In the genomic region with DNA sequence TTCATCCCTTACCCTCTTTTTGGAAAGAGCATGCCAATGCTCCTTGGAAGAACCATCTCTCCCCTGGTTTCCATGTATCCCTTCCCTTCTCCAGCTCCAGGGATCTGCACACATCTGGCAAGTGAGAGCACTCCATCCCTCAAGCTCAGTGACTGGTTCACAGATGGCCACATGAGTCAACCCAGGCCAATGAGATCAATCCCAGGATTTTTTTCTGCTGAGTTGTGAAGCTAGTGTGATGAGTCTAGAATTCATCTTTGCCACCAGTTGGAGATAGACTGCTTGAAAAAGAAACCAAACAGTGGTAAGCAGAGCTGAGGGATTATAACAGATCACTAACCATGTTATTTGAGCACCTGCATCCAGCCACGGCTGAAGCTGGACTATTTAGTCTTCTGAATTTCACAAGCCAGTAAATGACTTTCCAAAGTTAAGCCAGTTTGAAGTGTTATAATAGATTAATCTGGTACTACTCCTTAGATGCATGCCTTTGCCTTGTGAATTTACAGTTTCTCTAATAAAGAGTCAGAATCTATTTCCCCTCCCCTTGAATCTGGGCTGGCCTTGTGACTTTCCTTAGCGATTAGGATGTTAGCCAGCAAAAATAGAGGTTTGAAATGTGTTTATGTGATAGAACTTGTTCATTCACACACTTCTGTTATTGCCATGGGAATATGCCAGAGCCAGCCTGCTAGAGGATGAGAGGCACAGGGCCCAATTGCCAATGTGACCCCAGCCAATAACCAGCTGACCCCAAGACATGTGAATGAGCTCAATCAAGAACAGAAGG, we compare ENCODE assay signal across 19 cellular contexts.
DNase-seq lines count a peak whose midpoint lies in the region; TF ChIP-seq lines count a peak whose summit lies in the region.
"Had no signal": no experiment of that assay in that cellular context is flagged by ENCODE, and none has a peak within 500 bp of the region (broad histone marks: within the 10 kb centered on the region; RNA-seq: fewer than 3 reads in every experiment).

No MANE protein-coding gene starts in this region.

- POLR2A ChIA-PET in CD4-positive, alpha-beta memory T cell (lab: Charles Lee; ENCODE audit: partially characterized antibody): no interaction called here

- H3K4me1 ChIP-seq in CD4-positive, alpha-beta memory T cell (ENCODE audit: insufficient read depth, low read length): no peaks in the 10 kb centered on the region

- no peaks in the 10 kb centered on the region for H3K9me3 ChIP-seq in CD4-positive, alpha-beta memory T cell (ENCODE audit: control insufficient read depth in 1 of 2, low read length in 2 of 2)
- H3K9me3 ChIP-seq: ovary had no signal

- no peak overlapping the region for H3K27ac ChIP-seq in brain microvascular endothelial cell
- no peak overlapping the region for H3K27ac ChIP-seq in CD4-positive, alpha-beta memory T cell (ENCODE audit: low read depth, low read length)
- H3K27ac ChIP-seq: ovary had no signal

- peak overlapping the region; percentile 85 for H3K27ac Mint-ChIP-seq in neural crest cell (ENCODE audit: unreplicated experiment)
- no peak overlapping the region for H3K27ac Mint-ChIP-seq in CD4-positive, alpha-beta memory T cell
- H3K27ac Mint-ChIP-seq: activated CD4-positive, alpha-beta T cell treated with anti-CD3 and anti-CD28 coated beads, Interleukin-2, amount 10 ng/mL, durations not matched to agents 7 days and 5 days; activated naive CD4-positive, alpha-beta T cell treated with anti-CD3 and anti-CD28 coated beads, Interleukin-2, amount 50 U/mL, for 72 hours; CD14-positive monocyte had no signal

- CTCF ChIA-PET in CD4-positive, alpha-beta memory T cell (lab: Charles Lee; ENCODE audit: partially characterized antibody): no interaction called here

- DNase-seq in Daoy (ENCODE audit: low read depth) (peak; percentile 19), HS-5 (ENCODE audit: low read depth) (peak; percentile 33), brain microvascular endothelial cell (peak; percentile 27), neural crest cell (ENCODE audit: low read depth, low spot score) (no peak), COR-L47 (lab: John Stamatoyannopoulos, UW) (no peak), NCI-H510A treated with DMSO at 0.1 percent for 48 hours (lab: John Stamatoyannopoulos, UW) (no peak)
- DNase-seq in CD4-positive, alpha-beta memory T cell: no peak
- DNase-seq: activated CD4-positive, alpha-beta T cell treated with anti-CD3 and anti-CD28 coated beads, Interleukin-2, amount 10 ng/mL, durations not matched to agents 7 days and 5 days; activated T-cell treated with anti-CD3 and anti-CD28 coated beads, Interleukin-2, amount 50 U/mL, for 1 hour; central memory CD4-positive, alpha-beta T cell; DND-41; effector memory CD4-positive, alpha-beta T cell; foreskin melanocyte; Kasumi-1; NCI-H1436; OCI-M1; ovary had no signal

- in situ Hi-C loops in brain microvascular endothelial cell (cut with HindIII; ENCODE audit: low pct_ligation_motif_present, low sequenced_read_pairs): no loop called here

- H3K27me3 ChIP-seq in brain microvascular endothelial cell (replicated peaks): no peaks in the 10 kb centered on the region
- no peaks in the 10 kb centered on the region for H3K27me3 ChIP-seq in CD4-positive, alpha-beta memory T cell (ENCODE audit: insufficient read depth, low read length)
- H3K27me3 ChIP-seq: ovary had no signal

- H3K36me3 ChIP-seq in brain microvascular endothelial cell (replicated peaks): no peaks in the 10 kb centered on the region
- H3K36me3 ChIP-seq in CD4-positive, alpha-beta memory T cell (ENCODE audit: insufficient read depth, low read length): no peaks in the 10 kb centered on the region
- H3K36me3 ChIP-seq: ovary had no signal

- H3K4me3 ChIP-seq in brain microvascular endothelial cell (ENCODE audit: low read depth, low read length): no peak overlapping the region
- no peak overlapping the region for H3K4me3 ChIP-seq in CD4-positive, alpha-beta memory T cell (ENCODE audit: low read length in 2 of 2)
- H3K4me3 ChIP-seq: ovary had no signal

- no peak overlapping the region for H3K4me3 Mint-ChIP-seq in neural crest cell
- no peak overlapping the region for H3K4me3 Mint-ChIP-seq in CD4-positive, alpha-beta memory T cell
- H3K4me3 Mint-ChIP-seq: activated CD4-positive, alpha-beta T cell treated with anti-CD3 and anti-CD28 coated beads, Interleukin-2, amount 10 ng/mL, durations not matched to agents 7 days and 5 days; CD14-positive monocyte had no signal

- no peaks in the 10 kb centered on the region for H3K4me1 Mint-ChIP-seq in neural crest cell
- no peaks in the 10 kb centered on the region for H3K4me1 Mint-ChIP-seq in CD4-positive, alpha-beta memory T cell
- H3K4me1 Mint-ChIP-seq: activated CD4-positive, alpha-beta T cell treated with anti-CD3 and anti-CD28 coated beads, Interleukin-2, amount 10 ng/mL, durations not matched to agents 7 days and 5 days; CD14-positive monocyte had no signal

- no peak for TF ChIP-seq CTCF in brain microvascular endothelial cell (IDR thresholded peaks at IDR 0.05; ENCODE audit: low read depth, low read length, missing control alignments)
- no peak for TF ChIP-seq CTCF in neural crest cell (conservative IDR thresholded peaks at IDR 0.05)

- intact Hi-C loops in CD4-positive, alpha-beta memory T cell (cut with micrococcal nuclease): no loop called here

- no peaks in the 10 kb centered on the region for H3K27me3 Mint-ChIP-seq in neural crest cell (ENCODE audit: low read depth)
- no peaks in the 10 kb centered on the region for H3K27me3 Mint-ChIP-seq in CD4-positive, alpha-beta memory T cell
- H3K27me3 Mint-ChIP-seq: activated CD4-positive, alpha-beta T cell treated with anti-CD3 and anti-CD28 coated beads, Interleukin-2, amount 10 ng/mL, durations not matched to agents 7 days and 5 days had no signal

- no peaks in the 10 kb centered on the region for H3K9me3 Mint-ChIP-seq in neural crest cell
- H3K9me3 Mint-ChIP-seq in CD4-positive, alpha-beta memory T cell: peaks cover 0 to 6% (median 3%) of the 10 kb centered on the region in 8 donors

- no peaks in the 10 kb centered on the region for H3K36me3 Mint-ChIP-seq in neural crest cell (ENCODE audit: low read depth)
- no peaks in the 10 kb centered on the region for H3K36me3 Mint-ChIP-seq in CD4-positive, alpha-beta memory T cell
- H3K36me3 Mint-ChIP-seq: activated naive CD4-positive, alpha-beta T cell treated with anti-CD3 and anti-CD28 coated beads, Interleukin-2, amount 50 U/mL, for 72 hours; CD14-positive monocyte had no signal

Comparison
In these comparisons a context has a peak if more than half of its experiments do, and no peak if none do; other contexts are left out.
1. DNase-seq: peak in Daoy (single experiment), HS-5 (single experiment) and brain microvascular endothelial cell (single experiment); none in neural crest cell (single experiment), COR-L47 (single experiment), NCI-H510A treated with DMSO at 0.1 percent for 48 hours (single experiment) and CD4-positive, alpha-beta memory T cell (0 of 5).